Comparison of ENCODE assay signal across 8 cellular contexts in the genomic region with DNA sequence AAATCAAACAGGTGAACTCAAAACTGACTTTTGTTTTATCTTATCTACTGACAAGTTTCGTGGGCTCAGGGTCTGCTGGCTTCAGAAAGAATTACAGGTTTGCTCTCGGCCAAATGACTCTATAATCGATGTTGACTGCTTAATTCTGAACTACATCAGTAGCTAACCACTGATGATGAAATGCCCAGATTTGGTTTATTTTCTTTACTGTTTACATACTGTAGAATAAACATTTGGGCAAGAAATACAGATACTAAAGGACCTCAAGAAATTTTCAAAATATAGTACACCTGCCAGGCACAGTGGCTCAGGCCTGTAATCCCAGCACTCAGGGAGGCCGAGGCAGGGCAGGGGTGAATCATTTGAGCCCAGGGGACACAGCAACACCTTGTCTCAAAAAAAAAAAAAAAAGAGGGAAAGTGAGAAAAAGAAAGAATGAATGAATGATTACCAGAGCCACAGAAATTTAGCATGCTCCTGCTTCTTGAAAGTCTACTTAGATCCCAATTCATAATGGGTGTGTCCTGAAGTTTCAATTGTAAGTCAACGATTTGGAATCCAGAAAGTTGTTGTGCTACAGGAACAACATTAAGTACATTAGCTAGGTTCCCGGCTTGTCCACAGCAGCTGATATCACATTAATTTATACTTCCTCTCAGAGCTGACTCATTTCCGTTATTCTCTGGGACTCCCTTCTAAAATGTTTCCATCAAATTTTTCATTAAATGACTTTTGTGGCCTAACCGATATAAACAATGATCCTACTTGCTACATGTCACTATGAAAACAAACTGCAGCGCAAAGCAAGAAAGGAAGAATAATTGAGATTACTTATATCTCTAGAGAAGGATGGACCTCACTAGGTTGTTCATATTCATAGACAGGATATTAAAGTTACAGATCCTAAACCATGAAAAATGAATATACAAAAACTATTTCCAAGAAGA.
DNase-seq lines count a peak whose midpoint lies in the region; ATAC-seq and TF ChIP-seq lines count a peak whose summit lies in the region.

No MANE protein-coding gene starts in this region.

- peak; percentile 44 for ATAC-seq in HG02885 (IDR thresholded peaks at IDR 0.05; ENCODE audit: poor library complexity, unreplicated experiment)
- peak; percentile 45 to 70 (median 51) for ATAC-seq in right lobe of liver

- H3K36me3 ChIP-seq in BE2C (no peaks in the 10 kb centered on the region), right lobe of liver (no peaks in the 10 kb centered on the region)
- no peaks in the 10 kb centered on the region for H3K36me3 ChIP-seq in effector memory CD4-positive, alpha-beta T cell (ENCODE audit: control insufficient read depth, insufficient read depth, low read length)

- no peak overlapping the region for H3K4me3 Mint-ChIP-seq in activated CD4-positive, alpha-beta memory T cell treated with anti-CD3 and anti-CD28 coated beads, Interleukin-2, amount 10 ng/mL, durations not matched to agents 7 days and 5 days

- intact Hi-C loops in right lobe of liver (cut with DNase I), result loop anchor here in 1 of 2 donors (10.0 kb wide), 1 partner anchor 82 kb away; no protein-coding TSS in a partner anchor

- H3K9me3 Mint-ChIP-seq in activated CD4-positive, alpha-beta memory T cell treated with anti-CD3 and anti-CD28 coated beads, Interleukin-2, amount 10 ng/mL, durations not matched to agents 7 days and 5 days, result no peaks in the 10 kb centered on the region

- H3K9me3 ChIP-seq in BE2C (no peaks in the 10 kb centered on the region), right lobe of liver (no peaks in the 10 kb centered on the region)
- H3K9me3 ChIP-seq in effector memory CD4-positive, alpha-beta T cell (ENCODE audit: control insufficient read depth, low read length), result no peaks in the 10 kb centered on the region

- H3K36me3 Mint-ChIP-seq in activated CD4-positive, alpha-beta memory T cell treated with anti-CD3 and anti-CD28 coated beads, Interleukin-2, amount 10 ng/mL, durations not matched to agents 7 days and 5 days (ENCODE audit: low read depth), result no peaks in the 10 kb centered on the region

- peak overlapping the region; percentile 34 for H3K27ac Mint-ChIP-seq in activated CD4-positive, alpha-beta memory T cell treated with anti-CD3 and anti-CD28 coated beads, Interleukin-2, amount 10 ng/mL, durations not matched to agents 7 days and 5 days

- POLR2A ChIA-PET in activated CD4-positive, alpha-beta memory T cell treated with anti-CD3 and anti-CD28 coated beads, Interleukin-2, amount 10 ng/mL, durations not matched to agents 7 days and 5 days (lab: Charles Lee), result interaction anchor here (1.1 to 1.3 kb wide), 3 partner anchors 10 to 452 kb away, joined by 3 to 5 read pairs (median 3); no protein-coding TSS in a partner anchor

- peaks cover 41% of the 10 kb centered on the region for H3K4me1 ChIP-seq in BE2C
- H3K4me1 ChIP-seq in right lobe of liver, result peaks cover 0 to 36% (median 9%) of the 10 kb centered on the region in 4 donors
- peaks cover 7% of the 10 kb centered on the region for H3K4me1 ChIP-seq in effector memory CD4-positive, alpha-beta T cell (ENCODE audit: control insufficient read depth, insufficient read depth, low read length, poor library complexity, severe bottlenecking)

- CTCF ChIA-PET in activated CD4-positive, alpha-beta memory T cell treated with anti-CD3 and anti-CD28 coated beads, Interleukin-2, amount 10 ng/mL, durations not matched to agents 7 days and 5 days (lab: Charles Lee), result interaction anchor here (0.8 to 2.1 kb wide), 6 partner anchors 24 to 457 kb away, joined by 3 to 12 read pairs (median 4); a partner anchor contains a TSS

- WGBS in right lobe of liver (ENCODE audit: insufficient coverage, low coverage, low lambda C conversion rate, missing lambda C conversion rate), result 33% methylated on average over 9 of the region's 9 CpGs

- peaks cover 46% of the 10 kb centered on the region for H3K4me1 Mint-ChIP-seq in activated CD4-positive, alpha-beta memory T cell treated with anti-CD3 and anti-CD28 coated beads, Interleukin-2, amount 10 ng/mL, durations not matched to agents 7 days and 5 days

- H3K4me3 ChIP-seq in BE2C (ENCODE audit: low read depth, low read length) (0 out of 2 replicates have a peak overlapping the region, but pooled peaks have one; percentile 7), right lobe of liver (no peak overlapping the region)
- H3K4me3 ChIP-seq in effector memory CD4-positive, alpha-beta T cell (ENCODE audit: insufficient read depth, low read depth, low read length, poor library complexity, severe bottlenecking), result no peak overlapping the region

- H3K27ac ChIP-seq in right lobe of liver, result no peak overlapping the region
- no peak overlapping the region for H3K27ac ChIP-seq in effector memory CD4-positive, alpha-beta T cell (ENCODE audit: insufficient read depth, low read length, poor library complexity, severe bottlenecking)

- DNase-seq in BE2C (no peak), right lobe of liver (no peak), T-helper 9 cell (no peak), GM19238 (ENCODE audit: insufficient read length, low spot score) (no peak), NCI-H82 treated with DMSO at 0.1 percent for 48 hours (lab: John Stamatoyannopoulos, UW; ENCODE audit: unreplicated experiment) (no peak)
- no peak for DNase-seq in activated CD4-positive, alpha-beta memory T cell treated with anti-CD3 and anti-CD28 coated beads, Interleukin-2, amount 10 ng/mL, durations not matched to agents 7 days and 5 days
- DNase-seq in effector memory CD4-positive, alpha-beta T cell, result no peak

- TF ChIP-seq CTCF in BE2C (IDR thresholded peaks at IDR 0.05; ENCODE audit: low read depth, low read length) (no peak), right lobe of liver (IDR thresholded peaks at IDR 0.05) (no peak)

- H3K27me3 Mint-ChIP-seq in activated CD4-positive, alpha-beta memory T cell treated with anti-CD3 and anti-CD28 coated beads, Interleukin-2, amount 10 ng/mL, durations not matched to agents 7 days and 5 days, result no peaks in the 10 kb centered on the region

- H3K27me3 ChIP-seq in BE2C, result no peaks in the 10 kb centered on the region
- H3K27me3 ChIP-seq in right lobe of liver, result no peaks in the 10 kb centered on the region
- no peaks in the 10 kb centered on the region for H3K27me3 ChIP-seq in effector memory CD4-positive, alpha-beta T cell (replicated peaks; ENCODE audit: control insufficient read depth, insufficient read depth, low read length, poor library complexity, severe bottlenecking)

- TF ChIP-seq POLR2A in right lobe of liver (IDR thresholded peaks at IDR 0.05), result no peak
